1 cellular context compared by ENCODE assay signal in genomic region chr2:24276349-24276899, GRCh38.
TF ChIP-seq lines count a peak whose summit lies in the region.

No MANE protein-coding gene starts in this region.

TF ChIP-seq in GM12878, 131 proteins besides CTCF, POLR2A, EP300 and RAD21 (continued from another document):
- TF ChIP-seq, protein P1, sequence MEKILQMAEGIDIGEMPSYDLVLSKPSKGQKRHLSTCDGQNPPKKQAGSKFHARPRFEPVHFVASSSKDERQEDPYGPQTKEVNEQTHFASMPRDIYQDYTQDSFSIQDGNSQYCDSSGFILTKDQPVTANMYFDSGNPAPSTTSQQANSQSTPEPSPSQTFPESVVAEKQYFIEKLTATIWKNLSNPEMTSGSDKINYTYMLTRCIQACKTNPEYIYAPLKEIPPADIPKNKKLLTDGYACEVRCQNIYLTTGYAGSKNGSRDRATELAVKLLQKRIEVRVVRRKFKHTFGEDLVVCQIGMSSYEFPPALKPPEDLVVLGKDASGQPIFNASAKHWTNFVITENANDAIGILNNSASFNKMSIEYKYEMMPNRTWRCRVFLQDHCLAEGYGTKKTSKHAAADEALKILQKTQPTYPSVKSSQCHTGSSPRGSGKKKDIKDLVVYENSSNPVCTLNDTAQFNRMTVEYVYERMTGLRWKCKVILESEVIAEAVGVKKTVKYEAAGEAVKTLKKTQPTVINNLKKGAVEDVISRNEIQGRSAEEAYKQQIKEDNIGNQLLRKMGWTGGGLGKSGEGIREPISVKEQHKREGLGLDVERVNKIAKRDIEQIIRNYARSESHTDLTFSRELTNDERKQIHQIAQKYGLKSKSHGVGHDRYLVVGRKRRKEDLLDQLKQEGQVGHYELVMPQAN (conservative IDR thresholded peaks at IDR 0.05), result no peak
- TF ChIP-seq ZNF622 (IDR thresholded peaks at IDR 0.05), result no peak
- TF ChIP-seq NR2C1 (IDR thresholded peaks at IDR 0.05), result no peak
- no peak for TF ChIP-seq KAT2A (conservative IDR thresholded peaks at IDR 0.05; ENCODE audit: control insufficient read depth, low read depth, low read length)
